In the genomic region with DNA sequence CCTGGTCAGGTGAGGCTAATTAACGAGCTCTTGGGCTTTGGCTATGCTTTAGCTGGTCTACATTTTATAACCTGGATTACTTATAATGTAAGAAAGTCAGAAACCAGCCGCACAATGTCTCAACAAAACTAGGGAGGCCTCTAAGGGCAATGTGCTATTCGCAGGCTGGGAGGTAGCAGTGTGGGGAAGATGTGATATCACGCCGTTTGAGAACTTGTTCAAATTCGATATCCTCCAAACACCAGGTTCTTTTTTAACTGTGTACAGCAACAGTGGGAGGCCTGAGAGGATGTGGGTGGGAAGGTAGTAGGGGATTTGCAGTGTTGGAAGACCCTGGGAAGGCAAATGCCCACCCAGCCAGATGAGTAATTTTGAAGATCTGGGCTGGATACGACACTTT, we compare ENCODE assay signal across 29 cellular contexts.
"Had no signal": no experiment of that assay in that cellular context is flagged by ENCODE, and none has a peak within 500 bp of the region (broad histone marks: within the 10 kb centered on the region; RNA-seq: fewer than 3 reads in every experiment).

No MANE protein-coding gene starts in this region.

- H3K4me1 ChIP-seq: upper lobe of left lung, upper lobe of right lung had no signal

- H3K27ac Mint-ChIP-seq: stimulated activated effector memory CD8-positive, alpha-beta T cell treated with anti-CD3 and anti-CD28 coated beads, Interleukin-12 subunit alpha, Interleukin-12 subunit beta, amount 100 ng/mL, for 72 hours; stimulated activated memory B cell treated with anti-CD40 and anti-IgM and Interleukin-4, amounts not matched to agents 10 μg/mL and 1 μg/mL and 100 μg/mL, for 72 hours; stimulated activated naive B cell treated with anti-CD40 and anti-IgM and Interleukin-4, amounts not matched to agents 10 μg/mL and 1 μg/mL and 100 μg/mL, for 72 hours; stimulated activated naive CD8-positive, alpha-beta T cell treated with anti-CD3 and anti-CD28 coated beads, Interleukin-15, amount 100 ng/mL, for 72 hours; stimulated activated naive CD8-positive, alpha-beta T cell treated with anti-CD3 and anti-CD28 coated beads, Interleukin-15, Interleukin-2, amounts not matched to agents 100 ng/mL and 50 ng/mL, for 24 hours; type B pancreatic cell had no signal

- ATAC-seq: stimulated activated effector memory CD8-positive, alpha-beta T cell treated with anti-CD3 and anti-CD28 coated beads, Interleukin-12 subunit alpha, Interleukin-12 subunit beta, amount 100 ng/mL, for 72 hours; stimulated activated memory B cell treated with anti-CD40 and anti-IgM and Interleukin-4, amounts not matched to agents 10 μg/mL and 1 μg/mL and 100 μg/mL, for 72 hours; stimulated activated naive B cell treated with anti-CD40 and anti-IgM and Interleukin-4, amounts not matched to agents 10 μg/mL and 1 μg/mL and 100 μg/mL, for 72 hours; stimulated activated naive CD8-positive, alpha-beta T cell treated with anti-CD3 and anti-CD28 coated beads, Interleukin-15, amount 100 ng/mL, for 72 hours; stimulated activated naive CD8-positive, alpha-beta T cell treated with anti-CD3 and anti-CD28 coated beads, Interleukin-15, Interleukin-2, amounts not matched to agents 100 U/mL and 50 U/mL, for 24 hours; upper lobe of right lung had no signal

- H3K9me3 ChIP-seq: stomach, suprapubic skin, testis, thoracic aorta, thyroid gland, tibial artery, tibial nerve, transverse colon, upper lobe of left lung, upper lobe of right lung, uterus, vagina had no signal

- DNase-seq: stimulated activated CD4-positive, alpha-beta T cell treated with anti-CD3 and anti-CD28 coated beads, Interleukin-2, amount 100 ng/mL, for 48 hours; stimulated activated CD4-positive, alpha-beta T cell treated with anti-CD3 and anti-CD28 coated beads, Interleukin-4, amount 100 ng/mL, for 1 hour; stimulated activated CD4-positive, alpha-beta T cell treated with anti-CD3 and anti-CD28 coated beads, Interleukin-4, amount 100 ng/mL, for 24 hours; stimulated activated CD4-positive, alpha-beta T cell treated with anti-CD3 and anti-CD28 coated beads, Interleukin-4, amount 100 ng/mL, for 4 hours; stimulated activated CD8-positive, alpha-beta memory T cell treated with anti-CD3 and anti-CD28 coated beads, Interleukin-4, amount 100 ng/mL, for 48 hours; stimulated activated naive B cell treated with anti-CD40 and anti-IgM and Interleukin-4, amounts not matched to agents 10 μg/mL and 1 μg/mL and 100 μg/mL, for 72 hours; stimulated activated naive CD4-positive, alpha-beta T cell; stimulated activated naive CD4-positive, alpha-beta T cell treated with Interleukin-2 at 50 U/mL for 16 hours; stimulated activated naive CD8-positive, alpha-beta T cell treated with anti-CD3 and anti-CD28 coated beads, Interleukin-15, amount 100 ng/mL, for 72 hours; stimulated activated naive CD8-positive, alpha-beta T cell treated with anti-CD3 and anti-CD28 coated beads, Interleukin-15, Interleukin-2, amounts not matched to agents 100 U/mL and 50 U/mL, for 24 hours; stomach; substantia nigra; testis; thyroid gland; tibial artery; transverse colon; trophoblast cell; upper lobe of left lung; upper lobe of right lung; uterus had no signal

- H3K9me3 Mint-ChIP-seq: stimulated activated effector memory CD8-positive, alpha-beta T cell treated with anti-CD3 and anti-CD28 coated beads, Interleukin-12 subunit alpha, Interleukin-12 subunit beta, amount 100 ng/mL, for 72 hours; stimulated activated memory B cell treated with anti-CD40 and anti-IgM and Interleukin-4, amounts not matched to agents 10 μg/mL and 1 μg/mL and 100 μg/mL, for 72 hours; stimulated activated naive B cell treated with anti-CD40 and anti-IgM and Interleukin-4, amounts not matched to agents 10 μg/mL and 1 μg/mL and 100 μg/mL, for 72 hours; stimulated activated naive CD8-positive, alpha-beta T cell treated with anti-CD3 and anti-CD28 coated beads, Interleukin-15, amount 100 ng/mL, for 72 hours; stimulated activated naive CD8-positive, alpha-beta T cell treated with anti-CD3 and anti-CD28 coated beads, Interleukin-15, Interleukin-2, amounts not matched to agents 100 ng/mL and 50 ng/mL, for 24 hours; type B pancreatic cell had no signal

- H3K27me3 Mint-ChIP-seq: stimulated activated memory B cell treated with anti-CD40 and anti-IgM and Interleukin-4, amounts not matched to agents 10 μg/mL and 1 μg/mL and 100 μg/mL, for 72 hours; stimulated activated naive B cell treated with anti-CD40 and anti-IgM and Interleukin-4, amounts not matched to agents 10 μg/mL and 1 μg/mL and 100 μg/mL, for 72 hours; stimulated activated naive CD8-positive, alpha-beta T cell treated with anti-CD3 and anti-CD28 coated beads, Interleukin-15, amount 100 ng/mL, for 72 hours; stimulated activated naive CD8-positive, alpha-beta T cell treated with anti-CD3 and anti-CD28 coated beads, Interleukin-15, Interleukin-2, amounts not matched to agents 100 ng/mL and 50 ng/mL, for 24 hours; type B pancreatic cell had no signal

- H3K27ac ChIP-seq: stomach, suprapubic skin, testis, thoracic aorta, thyroid gland, tibial artery, tibial nerve, transverse colon, upper lobe of left lung, upper lobe of right lung, uterus, vagina had no signal

- H3K36me3 Mint-ChIP-seq: stimulated activated effector memory CD8-positive, alpha-beta T cell treated with anti-CD3 and anti-CD28 coated beads, Interleukin-12 subunit alpha, Interleukin-12 subunit beta, amount 100 ng/mL, for 72 hours; type B pancreatic cell had no signal

- FAIRE-seq: urothelium cell line had no signal

- H3K27me3 ChIP-seq: stomach, suprapubic skin, testis, thyroid gland, tibial artery, transverse colon, upper lobe of left lung, upper lobe of right lung, uterus, vagina had no signal

- H3K36me3 ChIP-seq: stomach, suprapubic skin, thoracic aorta, thyroid gland, tibial artery, tibial nerve, transverse colon, upper lobe of left lung, upper lobe of right lung, uterus, vagina had no signal

- H3K4me3 Mint-ChIP-seq: stimulated activated effector memory CD8-positive, alpha-beta T cell treated with anti-CD3 and anti-CD28 coated beads, Interleukin-12 subunit alpha, Interleukin-12 subunit beta, amount 100 ng/mL, for 72 hours; stimulated activated memory B cell treated with anti-CD40 and anti-IgM and Interleukin-4, amounts not matched to agents 10 μg/mL and 1 μg/mL and 100 μg/mL, for 72 hours; stimulated activated naive B cell treated with anti-CD40 and anti-IgM and Interleukin-4, amounts not matched to agents 10 μg/mL and 1 μg/mL and 100 μg/mL, for 72 hours; stimulated activated naive CD8-positive, alpha-beta T cell treated with anti-CD3 and anti-CD28 coated beads, Interleukin-15, amount 100 ng/mL, for 72 hours; stimulated activated naive CD8-positive, alpha-beta T cell treated with anti-CD3 and anti-CD28 coated beads, Interleukin-15, Interleukin-2, amounts not matched to agents 100 ng/mL and 50 ng/mL, for 24 hours; type B pancreatic cell had no signal

- H3K4me3 ChIP-seq: stomach, suprapubic skin, testis, thoracic aorta, thyroid gland, tibial artery, tibial nerve, transverse colon, upper lobe of left lung, upper lobe of right lung, uterus, vagina had no signal
